Comparison of ENCODE assay signal across 15 cellular contexts in genomic region chr22:19776433-19777031, GRCh38. TPM values are rescaled to one million over a fixed set of nuclear protein-coding genes. Genes with fewer than 3 reads are reported as not detected.
A peak's percentile ranks its signal among the peaks of the same experiment; 100 is the strongest.
DNase-seq lines count a peak whose midpoint lies in the region; ATAC-seq and TF ChIP-seq lines count a peak whose summit lies in the region.
"Had no signal": no experiment of that assay in that cellular context is flagged by ENCODE, and none has a peak within 500 bp of the region (broad histone marks: within the 10 kb centered on the region; RNA-seq: fewer than 3 reads in every experiment).

No MANE protein-coding gene starts in this region.

- peaks cover 10% of the 10 kb centered on the region for H3K4me1 ChIP-seq in osteoblast (ENCODE audit: insufficient read depth, low read length)
- H3K4me1 ChIP-seq: A549, ascending aorta had no signal

- H3K79me2 ChIP-seq in osteoblast (ENCODE audit: insufficient read depth, low read length) = no peaks in the 10 kb centered on the region

- H2AFZ ChIP-seq in osteoblast (ENCODE audit: low read length) = no peak overlapping the region

- TF ChIP-seq CTCF in chondrocyte (IDR thresholded peaks at IDR 0.05) = no peak
- no peak for TF ChIP-seq CTCF in osteoblast (IDR thresholded peaks at IDR 0.05; ENCODE audit: extremely low read depth, low read depth, low read length)

- no peaks in the 10 kb centered on the region for H3K9me3 ChIP-seq in osteoblast (ENCODE audit: low read depth, low read length)
- H3K9me3 ChIP-seq: A549, ascending aorta had no signal

- no peak overlapping the region for H3K4me3 ChIP-seq in osteoblast (ENCODE audit: insufficient read depth, low read length)
- H3K4me3 ChIP-seq: A549, ascending aorta, lung had no signal

- H3K36me3 ChIP-seq in osteoblast (ENCODE audit: insufficient read depth, low read length) = no peaks in the 10 kb centered on the region
- H3K36me3 ChIP-seq: ascending aorta had no signal

- no peaks in the 10 kb centered on the region for H4K20me1 ChIP-seq in osteoblast (ENCODE audit: insufficient read depth, low read length)

- H3K4me1 Mint-ChIP-seq in activated CD4-positive, alpha-beta T cell treated with anti-CD3 and anti-CD28 coated beads for 36 hours = peaks cover 8% of the 10 kb centered on the region
- peaks cover 5% of the 10 kb centered on the region for H3K4me1 Mint-ChIP-seq in activated CD4-positive, alpha-beta T cell treated with anti-CD3 and anti-CD28 coated beads, Interleukin-2, amount 10 ng/mL, durations not matched to agents 24 days and 14 days
- H3K4me1 Mint-ChIP-seq in chondrocyte (ENCODE audit: low read depth) = peaks cover 5% of the 10 kb centered on the region

- no peaks in the 10 kb centered on the region for H3K36me3 Mint-ChIP-seq in activated CD4-positive, alpha-beta T cell treated with anti-CD3 and anti-CD28 coated beads for 36 hours (ENCODE audit: low read depth)
- no peaks in the 10 kb centered on the region for H3K36me3 Mint-ChIP-seq in activated CD4-positive, alpha-beta T cell treated with anti-CD3 and anti-CD28 coated beads, Interleukin-2, amount 10 ng/mL, durations not matched to agents 24 days and 14 days (ENCODE audit: low read depth)
- H3K36me3 Mint-ChIP-seq in chondrocyte (ENCODE audit: low read depth) = no peaks in the 10 kb centered on the region

- POLR2A ChIA-PET in activated CD4-positive, alpha-beta T cell treated with anti-CD3 and anti-CD28 coated beads for 36 hours (lab: Charles Lee) = no interaction called here

- DNase-seq in activated CD4-positive, alpha-beta T cell treated with anti-CD3 and anti-CD28 coated beads for 36 hours = no peak
- no peak for DNase-seq in activated CD4-positive, alpha-beta T cell treated with anti-CD3 and anti-CD28 coated beads, Interleukin-2, amount 10 ng/mL, durations not matched to agents 24 days and 14 days
- DNase-seq in Kasumi-1 (lab: John Stamatoyannopoulos, UW) (peak; percentile 80 to 82), chondrocyte (ENCODE audit: low spot score) (peak; percentile 68), osteoblast (ENCODE audit: insufficient read length, low spot score, missing footprints) (peak; percentile 50)
- DNase-seq: activated CD4-positive, alpha-beta T cell treated with anti-CD3 and anti-CD28 coated beads for 1 hour; activated T-cell treated with anti-CD3 and anti-CD28 coated beads, Interleukin-2, amount 50 U/mL, for 24 hours; dermis blood vessel endothelial cell; NK-92 treated with Interleukin-12 subunit alpha and Interleukin-12 subunit beta, amount 100 ng/mL, for 24 hours had no signal

- H3K27ac Mint-ChIP-seq in activated CD4-positive, alpha-beta T cell treated with anti-CD3 and anti-CD28 coated beads for 36 hours = no peak overlapping the region
- no peak overlapping the region for H3K27ac Mint-ChIP-seq in activated CD4-positive, alpha-beta T cell treated with anti-CD3 and anti-CD28 coated beads, Interleukin-2, amount 10 ng/mL, durations not matched to agents 24 days and 14 days
- H3K27ac Mint-ChIP-seq in chondrocyte (ENCODE audit: unreplicated experiment) = no peak overlapping the region
- H3K27ac Mint-ChIP-seq: activated T-cell treated with anti-CD3 and anti-CD28 coated beads, Interleukin-2, amount 50 U/mL, for 24 hours had no signal

- no peak overlapping the region for H3K27ac ChIP-seq in osteoblast (ENCODE audit: low read depth, low read length)
- H3K27ac ChIP-seq: A549, ascending aorta had no signal

- no peak overlapping the region for H3K4me2 ChIP-seq in osteoblast (ENCODE audit: insufficient read depth, low read length)
- H3K4me2 ChIP-seq: A549 had no signal

- CTCF ChIA-PET in activated CD4-positive, alpha-beta T cell treated with anti-CD3 and anti-CD28 coated beads for 36 hours (lab: Charles Lee) = no interaction called here

- H3K27me3 ChIP-seq in osteoblast (ENCODE audit: insufficient read depth, low read length) = peaks cover 12% of the 10 kb centered on the region
- H3K27me3 ChIP-seq: ascending aorta had no signal

- no peaks in the 10 kb centered on the region for H3K9me3 Mint-ChIP-seq in activated CD4-positive, alpha-beta T cell treated with anti-CD3 and anti-CD28 coated beads for 36 hours (ENCODE audit: low read depth)
- H3K9me3 Mint-ChIP-seq in activated CD4-positive, alpha-beta T cell treated with anti-CD3 and anti-CD28 coated beads, Interleukin-2, amount 10 ng/mL, durations not matched to agents 24 days and 14 days = no peaks in the 10 kb centered on the region
- H3K9me3 Mint-ChIP-seq in chondrocyte (ENCODE audit: low read depth) = no peaks in the 10 kb centered on the region
- H3K9me3 Mint-ChIP-seq: activated T-cell treated with anti-CD3 and anti-CD28 coated beads, Interleukin-2, amount 50 U/mL, for 24 hours had no signal

- no peak overlapping the region for H3K4me3 Mint-ChIP-seq in activated CD4-positive, alpha-beta T cell treated with anti-CD3 and anti-CD28 coated beads for 36 hours
- no peak overlapping the region for H3K4me3 Mint-ChIP-seq in activated CD4-positive, alpha-beta T cell treated with anti-CD3 and anti-CD28 coated beads, Interleukin-2, amount 10 ng/mL, durations not matched to agents 24 days and 14 days
- H3K4me3 Mint-ChIP-seq in chondrocyte (ENCODE audit: unreplicated experiment) = no peak overlapping the region
- H3K4me3 Mint-ChIP-seq: activated T-cell treated with anti-CD3 and anti-CD28 coated beads, Interleukin-2, amount 50 U/mL, for 24 hours had no signal

- intact Hi-C loops in activated CD4-positive, alpha-beta T cell treated with anti-CD3 and anti-CD28 coated beads for 36 hours (cut with DNase I, micrococcal nuclease) = no loop called here
- intact Hi-C loops in activated CD4-positive, alpha-beta T cell treated with anti-CD3 and anti-CD28 coated beads, Interleukin-2, amount 10 ng/mL, durations not matched to agents 24 days and 14 days (cut with micrococcal nuclease) = no loop called here

- peaks cover 31% of the 10 kb centered on the region for H3K27me3 Mint-ChIP-seq in activated CD4-positive, alpha-beta T cell treated with anti-CD3 and anti-CD28 coated beads for 36 hours
- H3K27me3 Mint-ChIP-seq in activated CD4-positive, alpha-beta T cell treated with anti-CD3 and anti-CD28 coated beads, Interleukin-2, amount 10 ng/mL, durations not matched to agents 24 days and 14 days = peaks cover 21% of the 10 kb centered on the region
- H3K27me3 Mint-ChIP-seq in chondrocyte (ENCODE audit: low read depth) = peaks cover 20% of the 10 kb centered on the region

- ATAC-seq in activated CD4-positive, alpha-beta T cell treated with anti-CD3 and anti-CD28 coated beads for 36 hours = peak; percentile 60
- no peak for ATAC-seq in GM19467 (IDR thresholded peaks at IDR 0.05; ENCODE audit: unreplicated experiment)
- no peak for ATAC-seq in GM18873 (IDR thresholded peaks at IDR 0.05; ENCODE audit: low FRiP score, unreplicated experiment)
- ATAC-seq in GM21786 (IDR thresholded peaks at IDR 0.05; ENCODE audit: unreplicated experiment) = no peak
- ATAC-seq: A549 had no signal

RNA-seq across cellular contexts. Expression of gene TBX1, which starts 16.0 kb away (rescaled TPM):
- not detected for total RNA-seq in activated CD4-positive, alpha-beta T cell treated with anti-CD3 and anti-CD28 coated beads for 36 hours
- 0.09 TPM in 1 of 2 replicates, not detected in the other for total RNA-seq in activated CD4-positive, alpha-beta T cell treated with anti-CD3 and anti-CD28 coated beads, Interleukin-2, amount 10 ng/mL, durations not matched to agents 24 days and 14 days
- total RNA-seq in chondrocyte (0.28 to 20.8 TPM in 2 of 3 replicates, not detected in the other), osteoblast (under 0.01 TPM in 1 of 2 replicates, not detected in the other)
- total RNA-seq: ascending aorta had no signal

RNA-seq across cellular contexts. Expression of gene GP1BB, which starts 53.2 kb away (rescaled TPM):
- not detected for total RNA-seq in activated CD4-positive, alpha-beta T cell treated with anti-CD3 and anti-CD28 coated beads for 36 hours
- not detected in 2 replicates for total RNA-seq in activated CD4-positive, alpha-beta T cell treated with anti-CD3 and anti-CD28 coated beads, Interleukin-2, amount 10 ng/mL, durations not matched to agents 24 days and 14 days
- total RNA-seq in chondrocyte (36.4 to 63.4 TPM (median 56.0 TPM) in 3 replicates), osteoblast (0.88 and 1.8 TPM in 2 replicates)

Comparison
In these comparisons a context has a peak if more than half of its experiments do, and no peak if none do; other contexts are left out.
1. DNase-seq: peak in Kasumi-1 (2 of 2), chondrocyte (single experiment) and osteoblast (single experiment); none in activated CD4-positive, alpha-beta T cell treated with anti-CD3 and anti-CD28 coated beads for 36 hours (single experiment) and activated CD4-positive, alpha-beta T cell treated with anti-CD3 and anti-CD28 coated beads, Interleukin-2, amount 10 ng/mL, durations not matched to agents 24 days and 14 days (single experiment).
2. RNA of gene GP1BB, which starts 53.2 kb away (total RNA-seq): 36.4 to 63.4 TPM in chondrocyte; 0.88 to 1.8 TPM in osteoblast, not detected in activated CD4-positive, alpha-beta T cell treated with anti-CD3 and anti-CD28 coated beads for 36 hours and not detected in activated CD4-positive, alpha-beta T cell treated with anti-CD3 and anti-CD28 coated beads, Interleukin-2, amount 10 ng/mL, durations not matched to agents 24 days and 14 days; every median in the first group is over 10 times any median in the second.